Comparison of ENCODE assay signal across 24 cellular contexts in genomic region chr17:80519091-80519781, GRCh38. TPM values are rescaled to one million over a fixed set of nuclear protein-coding genes. Genes with fewer than 3 reads are reported as not detected.
"Had no signal": no experiment of that assay in that cellular context is flagged by ENCODE, and none has a peak within 500 bp of the region (broad histone marks: within the 10 kb centered on the region; RNA-seq: fewer than 3 reads in every experiment).

No MANE protein-coding gene starts in this region.

- DNase-seq: activated CD4-positive, alpha-beta T cell treated with anti-CD3 and anti-CD28 coated beads, Interleukin-2, amount 10 ng/mL, durations not matched to agents 24 days and 14 days; activated CD4-positive, CD25-positive, alpha-beta regulatory T cell; activated CD8-positive, alpha-beta T cell treated with anti-CD3 and anti-CD28 coated beads for 36 hours; activated naive CD4-positive, alpha-beta T cell treated with Interleukin-2 at 50 U/mL for 16 hours; activated naive CD8-positive, alpha-beta T cell treated with anti-CD3 and anti-CD28 coated beads, Interleukin-2, amount 10 ng/mL, durations not matched to agents 7 days and 5 days; activated T-cell treated with anti-CD3 and anti-CD28 coated beads, Interleukin-2, amount 50 U/mL, for 24 hours; brain microvascular endothelial cell; central memory CD4-positive, alpha-beta T cell; colonic mucosa; heart right ventricle; immature natural killer cell; kidney glomerular epithelial cell; natural killer cell; posterior cingulate gyrus; retina; stimulated activated CD4-positive, alpha-beta T cell treated with anti-CD3 and anti-CD28 coated beads, Interleukin-12 subunit alpha, Interleukin-12 subunit beta, amount 100 ng/mL, for 4 hours; stimulated activated CD4-positive, alpha-beta T cell treated with anti-CD3 and anti-CD28 coated beads, Interleukin-2, amount 100 ng/mL, for 24 hours; T-cell had no signal

- H3K4me3 ChIP-seq: colonic mucosa, heart right ventricle, tibial nerve, vagina had no signal

- H3K36me3 Mint-ChIP-seq: activated naive CD8-positive, alpha-beta T cell treated with anti-CD3 and anti-CD28 coated beads, Interleukin-2, amount 10 ng/mL, durations not matched to agents 7 days and 5 days; immature natural killer cell; natural killer cell; T-cell had no signal

- H3K9me3 ChIP-seq: colonic mucosa, heart right ventricle, tibial nerve, vagina had no signal

- ATAC-seq: activated CD8-positive, alpha-beta T cell treated with anti-CD3 and anti-CD28 coated beads for 36 hours; esophagus mucosa; heart right ventricle; natural killer cell; T-cell had no signal

- H3K27me3 ChIP-seq: brain microvascular endothelial cell, colonic mucosa, tibial nerve, vagina had no signal

- H3K36me3 ChIP-seq: brain microvascular endothelial cell, colonic mucosa, heart right ventricle, tibial nerve, vagina had no signal

- H3K4me1 ChIP-seq: colonic mucosa, heart right ventricle, tibial nerve, vagina had no signal

- H3K4me3 Mint-ChIP-seq: activated CD4-positive, alpha-beta T cell treated with anti-CD3 and anti-CD28 coated beads, Interleukin-2, amount 10 ng/mL, durations not matched to agents 24 days and 14 days; activated CD8-positive, alpha-beta T cell treated with anti-CD3 and anti-CD28 coated beads for 36 hours; activated naive CD8-positive, alpha-beta T cell treated with anti-CD3 and anti-CD28 coated beads, Interleukin-2, amount 10 ng/mL, durations not matched to agents 7 days and 5 days; activated T-cell treated with anti-CD3 and anti-CD28 coated beads, Interleukin-2, amount 50 U/mL, for 24 hours; immature natural killer cell; natural killer cell; stimulated activated naive CD8-positive, alpha-beta T cell treated with anti-CD3 and anti-CD28 coated beads, Interleukin-15, Interleukin-2, amounts not matched to agents 100 ng/mL and 50 ng/mL, for 24 hours; T-cell had no signal

- H3K9me3 Mint-ChIP-seq: activated CD4-positive, alpha-beta T cell treated with anti-CD3 and anti-CD28 coated beads, Interleukin-2, amount 10 ng/mL, durations not matched to agents 24 days and 14 days; activated CD8-positive, alpha-beta T cell treated with anti-CD3 and anti-CD28 coated beads for 36 hours; activated naive CD8-positive, alpha-beta T cell treated with anti-CD3 and anti-CD28 coated beads, Interleukin-2, amount 10 ng/mL, durations not matched to agents 7 days and 5 days; activated T-cell treated with anti-CD3 and anti-CD28 coated beads, Interleukin-2, amount 50 U/mL, for 24 hours; activated T-helper 2 cell treated with anti-CD3 and anti-CD28 coated beads, Interferon-gamma antibody, Interleukin-2, Interleukin-4, amounts not matched to agents 10 μg/mL and 5 μg/mL and 100 μg/mL, durations not matched to agents 14 hours and 24 hours and 36 hours; immature natural killer cell; natural killer cell; stimulated activated naive CD8-positive, alpha-beta T cell treated with anti-CD3 and anti-CD28 coated beads, Interleukin-15, Interleukin-2, amounts not matched to agents 100 ng/mL and 50 ng/mL, for 24 hours; T-cell had no signal

- H3K27ac ChIP-seq: brain microvascular endothelial cell, colonic mucosa, heart right ventricle, tibial nerve, vagina had no signal

- H3K27ac Mint-ChIP-seq: activated CD4-positive, alpha-beta T cell treated with anti-CD3 and anti-CD28 coated beads, Interleukin-2, amount 10 ng/mL, durations not matched to agents 24 days and 14 days; activated CD8-positive, alpha-beta T cell treated with anti-CD3 and anti-CD28 coated beads for 36 hours; activated naive CD8-positive, alpha-beta T cell treated with anti-CD3 and anti-CD28 coated beads, Interleukin-2, amount 10 ng/mL, durations not matched to agents 7 days and 5 days; activated T-cell treated with anti-CD3 and anti-CD28 coated beads, Interleukin-2, amount 50 U/mL, for 24 hours; activated T-helper 2 cell treated with anti-CD3 and anti-CD28 coated beads, Interferon-gamma antibody, Interleukin-2, Interleukin-4, amounts not matched to agents 10 μg/mL and 5 μg/mL and 100 μg/mL, durations not matched to agents 14 hours and 24 hours and 36 hours; immature natural killer cell; natural killer cell; stimulated activated naive CD8-positive, alpha-beta T cell treated with anti-CD3 and anti-CD28 coated beads, Interleukin-15, Interleukin-2, amounts not matched to agents 100 ng/mL and 50 ng/mL, for 24 hours; T-cell had no signal

- H3K4me1 Mint-ChIP-seq: activated CD4-positive, alpha-beta T cell treated with anti-CD3 and anti-CD28 coated beads, Interleukin-2, amount 10 ng/mL, durations not matched to agents 24 days and 14 days; activated naive CD8-positive, alpha-beta T cell treated with anti-CD3 and anti-CD28 coated beads, Interleukin-2, amount 10 ng/mL, durations not matched to agents 7 days and 5 days; immature natural killer cell; natural killer cell; T-cell had no signal

- H3K27me3 Mint-ChIP-seq: activated CD4-positive, alpha-beta T cell treated with anti-CD3 and anti-CD28 coated beads, Interleukin-2, amount 10 ng/mL, durations not matched to agents 24 days and 14 days; stimulated activated naive CD8-positive, alpha-beta T cell treated with anti-CD3 and anti-CD28 coated beads, Interleukin-15, Interleukin-2, amounts not matched to agents 100 ng/mL and 50 ng/mL, for 24 hours had no signal

RNA-seq across cellular contexts. Expression of gene NPTX1, which starts 42.8 kb away (rescaled TPM):
- total RNA-seq: esophagus mucosa, heart right ventricle, mesenteric fat pad had no signal
